Comparison of ENCODE assay signal across 1 cellular context in the genomic region with DNA sequence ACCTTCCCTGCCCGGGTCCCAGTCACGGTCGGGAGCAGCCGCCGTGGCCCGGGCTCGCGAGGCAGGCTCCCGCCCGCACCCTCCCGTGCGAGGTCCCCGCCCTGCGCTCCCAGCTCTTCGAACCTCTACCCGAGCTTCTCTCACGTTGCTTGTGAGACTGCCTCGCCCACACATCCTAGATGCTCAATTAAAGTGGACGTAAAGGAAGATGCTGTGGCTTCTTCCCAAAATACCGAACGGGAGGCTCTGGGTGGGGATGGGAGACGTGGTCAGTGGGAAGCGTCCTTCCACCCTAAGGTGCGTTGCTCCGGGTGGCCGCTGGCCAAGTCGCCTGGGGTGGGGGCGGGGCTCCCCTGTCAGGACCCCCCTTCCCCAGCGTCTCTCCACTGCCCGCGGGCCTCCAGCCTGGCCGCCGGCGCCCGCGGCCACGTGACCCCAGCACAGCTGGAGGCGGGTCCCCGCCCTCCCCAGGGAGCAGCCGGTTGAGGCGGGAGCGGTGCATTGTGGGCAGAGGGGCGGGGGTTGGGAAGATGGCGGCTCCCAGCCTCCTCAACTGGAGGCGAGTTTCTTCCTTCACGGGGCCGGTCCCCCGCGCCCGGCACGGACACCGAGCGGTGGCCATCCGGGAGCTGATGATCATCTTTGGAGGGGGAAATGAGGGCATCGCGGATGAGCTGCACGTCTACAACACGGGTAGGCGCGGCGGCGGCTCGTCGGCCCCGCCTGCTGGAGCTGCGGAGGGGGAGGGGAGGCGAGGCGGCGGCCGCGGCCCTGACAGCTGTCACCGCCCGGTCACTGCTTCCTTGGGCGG.
TF ChIP-seq lines count a peak whose summit lies in the region.

A gene (plus strand): TSS at position 501 of the 811 bp plus-strand sequence. CDS start 30 bp downstream, at position 531.

TF ChIP-seq in K562, 482 proteins besides CTCF, POLR2A, EP300 and RAD21 (continued from another document):
- TF ChIP-seq, protein P1, sequence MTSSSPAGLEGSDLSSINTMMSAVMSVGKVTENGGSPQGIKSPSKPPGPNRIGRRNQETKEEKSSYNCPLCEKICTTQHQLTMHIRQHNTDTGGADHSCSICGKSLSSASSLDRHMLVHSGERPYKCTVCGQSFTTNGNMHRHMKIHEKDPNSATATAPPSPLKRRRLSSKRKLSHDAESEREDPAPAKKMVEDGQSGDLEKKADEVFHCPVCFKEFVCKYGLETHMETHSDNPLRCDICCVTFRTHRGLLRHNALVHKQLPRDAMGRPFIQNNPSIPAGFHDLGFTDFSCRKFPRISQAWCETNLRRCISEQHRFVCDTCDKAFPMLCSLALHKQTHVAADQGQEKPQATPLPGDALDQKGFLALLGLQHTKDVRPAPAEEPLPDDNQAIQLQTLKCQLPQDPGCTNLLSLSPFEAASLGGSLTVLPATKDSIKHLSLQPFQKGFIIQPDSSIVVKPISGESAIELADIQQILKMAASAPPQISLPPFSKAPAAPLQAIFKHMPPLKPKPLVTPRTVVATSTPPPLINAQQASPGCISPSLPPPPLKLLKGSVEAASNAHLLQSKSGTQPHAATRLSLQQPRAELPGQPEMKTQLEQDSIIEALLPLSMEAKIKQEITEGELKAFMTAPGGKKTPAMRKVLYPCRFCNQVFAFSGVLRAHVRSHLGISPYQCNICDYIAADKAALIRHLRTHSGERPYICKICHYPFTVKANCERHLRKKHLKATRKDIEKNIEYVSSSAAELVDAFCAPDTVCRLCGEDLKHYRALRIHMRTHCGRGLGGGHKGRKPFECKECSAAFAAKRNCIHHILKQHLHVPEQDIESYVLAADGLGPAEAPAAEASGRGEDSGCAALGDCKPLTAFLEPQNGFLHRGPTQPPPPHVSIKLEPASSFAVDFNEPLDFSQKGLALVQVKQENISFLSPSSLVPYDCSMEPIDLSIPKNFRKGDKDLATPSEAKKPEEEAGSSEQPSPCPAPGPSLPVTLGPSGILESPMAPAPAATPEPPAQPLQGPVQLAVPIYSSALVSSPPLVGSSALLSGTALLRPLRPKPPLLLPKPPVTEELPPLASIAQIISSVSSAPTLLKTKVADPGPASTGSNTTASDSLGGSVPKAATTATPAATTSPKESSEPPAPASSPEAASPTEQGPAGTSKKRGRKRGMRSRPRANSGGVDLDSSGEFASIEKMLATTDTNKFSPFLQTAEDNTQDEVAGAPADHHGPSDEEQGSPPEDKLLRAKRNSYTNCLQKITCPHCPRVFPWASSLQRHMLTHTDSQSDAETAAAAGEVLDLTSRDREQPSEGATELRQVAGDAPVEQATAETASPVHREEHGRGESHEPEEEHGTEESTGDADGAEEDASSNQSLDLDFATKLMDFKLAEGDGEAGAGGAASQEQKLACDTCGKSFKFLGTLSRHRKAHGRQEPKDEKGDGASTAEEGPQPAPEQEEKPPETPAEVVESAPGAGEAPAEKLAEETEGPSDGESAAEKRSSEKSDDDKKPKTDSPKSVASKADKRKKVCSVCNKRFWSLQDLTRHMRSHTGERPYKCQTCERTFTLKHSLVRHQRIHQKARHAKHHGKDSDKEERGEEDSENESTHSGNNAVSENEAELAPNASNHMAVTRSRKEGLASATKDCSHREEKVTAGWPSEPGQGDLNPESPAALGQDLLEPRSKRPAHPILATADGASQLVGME (CRISPR knock-in tag; IDR thresholded peaks at IDR 0.05) = peak; percentile 47; the same call in 1 of the 2 replicates
- TF ChIP-seq, protein P2, sequence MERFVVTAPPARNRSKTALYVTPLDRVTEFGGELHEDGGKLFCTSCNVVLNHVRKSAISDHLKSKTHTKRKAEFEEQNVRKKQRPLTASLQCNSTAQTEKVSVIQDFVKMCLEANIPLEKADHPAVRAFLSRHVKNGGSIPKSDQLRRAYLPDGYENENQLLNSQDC (CRISPR knock-in tag; IDR thresholded peaks at IDR 0.05) = no peak
- TF ChIP-seq, protein P3, sequence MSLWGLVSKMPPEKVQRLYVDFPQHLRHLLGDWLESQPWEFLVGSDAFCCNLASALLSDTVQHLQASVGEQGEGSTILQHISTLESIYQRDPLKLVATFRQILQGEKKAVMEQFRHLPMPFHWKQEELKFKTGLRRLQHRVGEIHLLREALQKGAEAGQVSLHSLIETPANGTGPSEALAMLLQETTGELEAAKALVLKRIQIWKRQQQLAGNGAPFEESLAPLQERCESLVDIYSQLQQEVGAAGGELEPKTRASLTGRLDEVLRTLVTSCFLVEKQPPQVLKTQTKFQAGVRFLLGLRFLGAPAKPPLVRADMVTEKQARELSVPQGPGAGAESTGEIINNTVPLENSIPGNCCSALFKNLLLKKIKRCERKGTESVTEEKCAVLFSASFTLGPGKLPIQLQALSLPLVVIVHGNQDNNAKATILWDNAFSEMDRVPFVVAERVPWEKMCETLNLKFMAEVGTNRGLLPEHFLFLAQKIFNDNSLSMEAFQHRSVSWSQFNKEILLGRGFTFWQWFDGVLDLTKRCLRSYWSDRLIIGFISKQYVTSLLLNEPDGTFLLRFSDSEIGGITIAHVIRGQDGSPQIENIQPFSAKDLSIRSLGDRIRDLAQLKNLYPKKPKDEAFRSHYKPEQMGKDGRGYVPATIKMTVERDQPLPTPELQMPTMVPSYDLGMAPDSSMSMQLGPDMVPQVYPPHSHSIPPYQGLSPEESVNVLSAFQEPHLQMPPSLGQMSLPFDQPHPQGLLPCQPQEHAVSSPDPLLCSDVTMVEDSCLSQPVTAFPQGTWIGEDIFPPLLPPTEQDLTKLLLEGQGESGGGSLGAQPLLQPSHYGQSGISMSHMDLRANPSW (CRISPR knock-in tag; IDR thresholded peaks at IDR 0.05) = 0 out of 2 replicates have a peak, but pooled peaks have one; percentile 37
- peak; percentile 41; the same call in 1 of the 2 replicates for TF ChIP-seq POLR2AphosphoS5 (IDR thresholded peaks at IDR 0.05; ENCODE audit: control insufficient read depth, insufficient read depth, low read depth, low read length)
- TF ChIP-seq YY1 (IDR thresholded peaks at IDR 0.05; ENCODE audit: borderline replicate concordance in 1 of 3, control insufficient read depth in 1 of 3, extremely low read depth in 1 of 3, insufficient read depth in 3 of 3, insufficient read length in 1 of 3, insufficient replicate concordance in 2 of 3, low read depth in 1 of 3, low read length in 2 of 3) = peak; percentile 87 to 98 (median 96)
- TF ChIP-seq MYNN (IDR thresholded peaks at IDR 0.05) = peak; percentile 37; the same call in 1 of the 2 replicates
- no peak for TF ChIP-seq MYNN (CRISPR knock-in tag; IDR thresholded peaks at IDR 0.05)
- TF ChIP-seq MBD2 (IDR thresholded peaks at IDR 0.05; ENCODE audit: borderline replicate concordance, low read depth) = peak; percentile 31; the same call in 1 of the 2 replicates
- TF ChIP-seq JUN (IDR thresholded peaks at IDR 0.05; ENCODE audit: borderline replicate concordance, low read depth, low read length) = peak; percentile 64; the same call in 1 of the 2 replicates
- TF ChIP-seq JUN (CRISPR knock-in tag; IDR thresholded peaks at IDR 0.05; ENCODE audit: borderline replicate concordance) = no peak
- TF ChIP-seq HDAC1 (IDR thresholded peaks at IDR 0.05) = peak; percentile 83 to 100; a peak in 3 of 4 replicates
- no peak for TF ChIP-seq ZNF589 (CRISPR knock-in tag; IDR thresholded peaks at IDR 0.05; ENCODE audit: low read depth)
- TF ChIP-seq CBFA2T2 (conservative IDR thresholded peaks at IDR 0.05) = peak; percentile 78
